ENCODE assay signal across 8 cellular contexts in the genomic region with DNA sequence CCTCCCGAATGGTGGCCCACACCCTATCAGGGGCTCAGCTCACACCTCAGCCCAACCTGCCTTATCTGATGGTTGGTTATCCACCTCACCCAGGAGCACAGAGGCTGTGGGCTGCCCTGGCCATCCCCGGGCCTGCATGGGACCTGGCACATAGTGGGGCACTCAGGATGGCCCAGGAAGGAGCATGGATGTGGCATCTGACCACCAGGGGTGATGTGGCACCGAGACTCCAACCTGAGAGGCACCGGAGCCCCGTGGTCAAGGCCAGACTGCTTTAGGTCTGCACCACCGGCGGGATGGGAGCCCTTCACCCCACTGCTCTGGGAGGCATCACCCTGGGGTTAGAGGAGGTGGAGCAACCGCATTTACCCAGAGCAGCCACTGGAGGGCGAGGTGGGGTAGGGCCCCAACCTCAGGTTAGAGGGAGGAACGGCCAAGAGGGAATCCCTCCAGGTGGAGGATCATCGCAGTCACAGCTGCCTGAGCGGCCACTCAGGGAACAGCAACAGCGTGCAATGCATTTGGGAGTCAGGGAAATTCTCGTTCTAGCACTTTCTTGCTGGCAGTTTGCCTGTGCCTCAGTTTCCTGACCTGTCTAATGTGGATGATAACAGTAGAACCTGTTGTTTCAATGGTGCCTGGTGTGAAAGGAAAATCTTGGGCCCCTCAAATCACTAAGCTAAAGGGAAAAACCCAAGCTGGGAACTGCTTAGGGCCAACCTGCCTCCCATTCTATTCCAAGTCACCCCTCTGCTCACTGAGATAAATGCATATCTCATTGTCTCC. TPM values are rescaled to one million over a fixed set of nuclear protein-coding genes. Genes with fewer than 3 reads are reported as not detected.
A peak's percentile ranks its signal among the peaks of the same experiment; 100 is the strongest.
DNase-seq lines count a peak whose midpoint lies in the region; ATAC-seq, FAIRE-seq and TF ChIP-seq lines count a peak whose summit lies in the region.

No MANE protein-coding gene starts in this region.

- TF ChIP-seq CTCF in D721Med (IDR thresholded peaks at IDR 0.05; ENCODE audit: insufficient read depth, missing control alignments) (peak; percentile 36), VCaP (conservative IDR thresholded peaks at IDR 0.05) (peak; percentile 80), epithelial cell of esophagus (IDR thresholded peaks at IDR 0.05; ENCODE audit: insufficient read depth, low read depth, low read length, missing control alignments) (peak; percentile 67)

- peak; percentile 74 to 85 for ATAC-seq in natural killer cell treated with Interleukin-12 subunit alpha and Interleukin-12 subunit beta and Interleukin-15 and Interleukin-18, amount 100 ng/mL, for 72 hours
- ATAC-seq in GM21737 (IDR thresholded peaks at IDR 0.05; ENCODE audit: unreplicated experiment) (no peak), GM19397 (IDR thresholded peaks at IDR 0.05; ENCODE audit: unreplicated experiment) (no peak)

- no peak overlapping the region for H3K27ac ChIP-seq in VCaP

- DNase-seq in D721Med (ENCODE audit: insufficient read length, low spot score), result no peak
- DNase-seq in Jurkat, Clone E6-1 (ENCODE audit: low read depth, low spot score), result peak; percentile 33
- DNase-seq in epithelial cell of esophagus (ENCODE audit: low read depth), result peak; percentile 45
- peak; percentile 73 for DNase-seq in natural killer cell treated with Interleukin-12 subunit alpha and Interleukin-12 subunit beta and Interleukin-15 and Interleukin-18, amount 100 ng/mL, for 72 hours (ENCODE audit: low spot score)
- DNase-seq in NCI-H2171 treated with DMSO at 0.1 percent for 48 hours (lab: John Stamatoyannopoulos, UW), result no peak

- no peak overlapping the region for H3K4me3 Mint-ChIP-seq in natural killer cell treated with Interleukin-12 subunit alpha and Interleukin-12 subunit beta and Interleukin-15 and Interleukin-18, amount 100 ng/mL, for 72 hours

- no peak overlapping the region for H3K4me3 ChIP-seq in Jurkat, Clone E6-1 (ENCODE audit: low read length)
- no peak overlapping the region for H3K4me3 ChIP-seq in epithelial cell of esophagus (ENCODE audit: low read length)

- H3K27me3 Mint-ChIP-seq in natural killer cell treated with Interleukin-12 subunit alpha and Interleukin-12 subunit beta and Interleukin-15 and Interleukin-18, amount 100 ng/mL, for 72 hours, result no peaks in the 10 kb centered on the region

- H3K27ac Mint-ChIP-seq in natural killer cell treated with Interleukin-12 subunit alpha and Interleukin-12 subunit beta and Interleukin-15 and Interleukin-18, amount 100 ng/mL, for 72 hours, result peak overlapping the region in 1 of 2 donors; percentile 50

- H3K4me1 Mint-ChIP-seq in natural killer cell treated with Interleukin-12 subunit alpha and Interleukin-12 subunit beta and Interleukin-15 and Interleukin-18, amount 100 ng/mL, for 72 hours (ENCODE audit: low read depth in 2 of 2), result peaks cover 32% of the 10 kb centered on the region in 2 donors

- H3K36me3 Mint-ChIP-seq in natural killer cell treated with Interleukin-12 subunit alpha and Interleukin-12 subunit beta and Interleukin-15 and Interleukin-18, amount 100 ng/mL, for 72 hours, result peaks cover 21% of the 10 kb centered on the region

- H3K9me3 Mint-ChIP-seq in natural killer cell treated with Interleukin-12 subunit alpha and Interleukin-12 subunit beta and Interleukin-15 and Interleukin-18, amount 100 ng/mL, for 72 hours, result no peaks in the 10 kb centered on the region

- FAIRE-seq in D721Med (lab: Jason Lieb, UNC), result no peak

RNA-seq across cellular contexts. Expression of gene CARS1, which starts 52.9 kb away (rescaled TPM):
- polyA plus RNA-seq in Jurkat, Clone E6-1 (2012; ENCODE audit: insufficient read depth, insufficient read length), result 65.6 TPM
- 100 to 1,000 TPM in 1 of 2 donors, 10 to 100 TPM in 1; 88.8 to 128 TPM for total RNA-seq in natural killer cell treated with Interleukin-12 subunit alpha and Interleukin-12 subunit beta and Interleukin-15 and Interleukin-18, amount 100 ng/mL, for 72 hours

RNA-seq across cellular contexts. Expression of gene OSBPL5, which starts 55.0 kb away (rescaled TPM):
- polyA plus RNA-seq in Jurkat, Clone E6-1 (2012; ENCODE audit: insufficient read depth, insufficient read length), result 19.0 TPM
- 10 to 100 TPM; 58.3 to 74.6 TPM for total RNA-seq in natural killer cell treated with Interleukin-12 subunit alpha and Interleukin-12 subunit beta and Interleukin-15 and Interleukin-18, amount 100 ng/mL, for 72 hours

Comparison
In these comparisons a context has a peak if more than half of its experiments do, and no peak if none do; other contexts are left out.
1. DNase-seq: peak in Jurkat, Clone E6-1 (single experiment), epithelial cell of esophagus (single experiment) and natural killer cell treated with Interleukin-12 subunit alpha and Interleukin-12 subunit beta and Interleukin-15 and Interleukin-18, amount 100 ng/mL, for 72 hours (single experiment); none in D721Med (single experiment) and NCI-H2171 treated with DMSO at 0.1 percent for 48 hours (single experiment).
2. ATAC-seq: peak in natural killer cell treated with Interleukin-12 subunit alpha and Interleukin-12 subunit beta and Interleukin-15 and Interleukin-18, amount 100 ng/mL, for 72 hours (2 of 2); none in GM21737 (single experiment) and GM19397 (single experiment).
3. Peak in every context shown above with its lines, with median percentiles within 50 percentile points of each other: CTCF ChIP-seq.